Comparison of ENCODE assay signal across 11 cellular contexts in genomic region chr7:51701935-51702334, GRCh38.
"Had no signal": no experiment of that assay in that cellular context is flagged by ENCODE, and none has a peak within 500 bp of the region (broad histone marks: within the 10 kb centered on the region; RNA-seq: fewer than 3 reads in every experiment).

No MANE protein-coding gene starts in this region.

- FAIRE-seq: H1, H54 had no signal

- H3K27ac ChIP-seq: GM23248 had no signal

- H3K36me3 ChIP-seq: HAP-1 had no signal

- ATAC-seq: GM23338, HCT116 had no signal

- DNase-seq: GM23248, GOT3, H7, H9, HCEC 1CT, HFFc6 had no signal

- H3K4me3 ChIP-seq: GM23248, GM23338, HAP-1 had no signal
